ENCODE assay signal across 20 cellular contexts in the genomic region with DNA sequence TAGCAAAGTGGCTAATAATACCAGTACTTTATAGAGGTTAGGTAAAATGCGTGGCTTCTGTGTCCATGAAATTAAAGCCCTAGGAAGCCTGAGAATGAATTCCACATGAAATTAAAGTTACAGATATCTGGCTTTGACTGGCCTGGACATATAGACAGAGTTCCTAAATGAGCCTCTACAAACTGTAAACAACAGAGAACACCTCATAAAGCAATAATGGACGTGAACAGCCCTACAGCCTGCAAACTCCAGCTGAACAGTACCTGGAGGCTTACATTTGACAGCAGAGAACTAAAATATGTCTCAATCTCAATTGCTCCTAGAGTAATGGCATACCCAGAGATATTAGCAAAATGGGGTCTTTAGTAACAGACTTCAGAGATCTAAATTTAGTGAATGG. TPM values are rescaled to one million over a fixed set of nuclear protein-coding genes. Genes with fewer than 3 reads are reported as not detected.
DNase-seq lines count a peak whose midpoint lies in the region; ATAC-seq and TF ChIP-seq lines count a peak whose summit lies in the region.
"Had no signal": no experiment of that assay in that cellular context is flagged by ENCODE, and none has a peak within 500 bp of the region (broad histone marks: within the 10 kb centered on the region; RNA-seq: fewer than 3 reads in every experiment).

No MANE protein-coding gene starts in this region.

- H3K27ac ChIP-seq in right atrium auricular region (peak overlapping the region; percentile 28 to 39), subcutaneous abdominal adipose tissue (ENCODE audit: low read depth, low read length) (peak overlapping the region; percentile 41), esophagus squamous epithelium (no peak overlapping the region)
- H3K27ac ChIP-seq: BLaER1 treated with 17β-estradiol and CSF1 and Interleukin-3, amounts not matched to agents 10 nM and 100 nM; vagina had no signal

- peaks cover 0 to 48% of the 10 kb centered on the region in 2 donors for H3K4me1 ChIP-seq in right atrium auricular region
- H3K4me1 ChIP-seq in subcutaneous abdominal adipose tissue (ENCODE audit: control insufficient read depth in 5 of 5, insufficient read depth in 5 of 5, low read length in 5 of 5): peaks cover 4 to 48% (median 39%) of the 10 kb centered on the region in 5 donors
- peaks cover 3 to 65% (median 13%) of the 10 kb centered on the region in 3 donors for H3K4me1 ChIP-seq in esophagus squamous epithelium

- H3K4me3 Mint-ChIP-seq in natural killer cell (no peak overlapping the region), WTC11 (no peak overlapping the region)
- H3K4me3 Mint-ChIP-seq in natural killer cell treated with Interleukin-12 subunit alpha and Interleukin-12 subunit beta and Interleukin-15 and Interleukin-18, amount 100 ng/mL, for 72 hours: no peak overlapping the region
- H3K4me3 Mint-ChIP-seq: activated CD4-positive, alpha-beta memory T cell treated with anti-CD3 and anti-CD28 coated beads for 36 hours had no signal

- CTCF ChIA-PET in WTC11 (lab: Charles Lee): no interaction called here

- 81 to 85% methylated on average over 2 of the region's 2 CpGs for WGBS in esophagus squamous epithelium, 2 donors

- no peak overlapping the region for H3K9ac ChIP-seq in subcutaneous abdominal adipose tissue (ENCODE audit: low read length in 5 of 5)
- H3K9ac ChIP-seq: SK-N-SH had no signal

- POLR2A ChIA-PET in WTC11 (lab: Charles Lee): no interaction called here

- H3K27me3 Mint-ChIP-seq in natural killer cell (ENCODE audit: low read depth in 2 of 2) (no peaks in the 10 kb centered on the region), WTC11 (ENCODE audit: low read depth) (no peaks in the 10 kb centered on the region)
- no peaks in the 10 kb centered on the region for H3K27me3 Mint-ChIP-seq in natural killer cell treated with Interleukin-12 subunit alpha and Interleukin-12 subunit beta and Interleukin-15 and Interleukin-18, amount 100 ng/mL, for 72 hours
- H3K27me3 Mint-ChIP-seq: activated CD4-positive, alpha-beta memory T cell treated with anti-CD3 and anti-CD28 coated beads for 36 hours had no signal

- ATAC-seq in natural killer cell (no peak), WTC11 (no peak), HG03039 (IDR thresholded peaks at IDR 0.05; ENCODE audit: unreplicated experiment) (no peak)
- no peak for ATAC-seq in natural killer cell treated with Interleukin-12 subunit alpha and Interleukin-12 subunit beta and Interleukin-15 and Interleukin-18, amount 100 ng/mL, for 72 hours
- ATAC-seq: sciatic nerve had no signal

- H3K9me3 Mint-ChIP-seq in natural killer cell (no peaks in the 10 kb centered on the region), WTC11 (0 out of 2 replicates have a peak, but pooled peaks cover 6% of the 10 kb centered on the region)
- no peaks in the 10 kb centered on the region for H3K9me3 Mint-ChIP-seq in natural killer cell treated with Interleukin-12 subunit alpha and Interleukin-12 subunit beta and Interleukin-15 and Interleukin-18, amount 100 ng/mL, for 72 hours
- H3K9me3 Mint-ChIP-seq: activated CD4-positive, alpha-beta memory T cell treated with anti-CD3 and anti-CD28 coated beads for 36 hours had no signal

- intact Hi-C loops in natural killer cell (cut with micrococcal nuclease): no loop called here
- intact Hi-C loops in esophagus squamous epithelium (cut with DNase I): no loop called here

- H3K9me3 ChIP-seq in right atrium auricular region: no peaks in the 10 kb centered on the region
- no peaks in the 10 kb centered on the region for H3K9me3 ChIP-seq in subcutaneous abdominal adipose tissue (ENCODE audit: control insufficient read depth in 5 of 5, low read length in 5 of 5)
- no peaks in the 10 kb centered on the region for H3K9me3 ChIP-seq in esophagus squamous epithelium
- H3K9me3 ChIP-seq: SK-N-SH, vagina had no signal

- H3K36me3 Mint-ChIP-seq in natural killer cell (no peaks in the 10 kb centered on the region), WTC11 (peaks cover 30% of the 10 kb centered on the region)
- H3K36me3 Mint-ChIP-seq in natural killer cell treated with Interleukin-12 subunit alpha and Interleukin-12 subunit beta and Interleukin-15 and Interleukin-18, amount 100 ng/mL, for 72 hours: no peaks in the 10 kb centered on the region

- no peak overlapping the region for H3K4me3 ChIP-seq in right atrium auricular region
- no peak overlapping the region for H3K4me3 ChIP-seq in subcutaneous abdominal adipose tissue (ENCODE audit: low read depth in 1 of 5, low read length in 5 of 5)
- H3K4me3 ChIP-seq in esophagus squamous epithelium: no peak overlapping the region
- H3K4me3 ChIP-seq: BLaER1 treated with 17β-estradiol and CSF1 and Interleukin-3, amounts not matched to agents 10 nM and 100 nM; lung; vagina had no signal

- TF ChIP-seq CTCF in natural killer cell (IDR thresholded peaks at IDR 0.05) (no peak), WTC11 (IDR thresholded peaks at IDR 0.05) (no peak), right atrium auricular region (IDR thresholded peaks at IDR 0.05) (no peak), esophagus squamous epithelium (IDR thresholded peaks at IDR 0.05) (no peak)

- H3K27ac Mint-ChIP-seq in natural killer cell: peak overlapping the region; percentile 68 to 76
- peak overlapping the region in 1 of 2 donors; percentile 12 for H3K27ac Mint-ChIP-seq in natural killer cell treated with Interleukin-12 subunit alpha and Interleukin-12 subunit beta and Interleukin-15 and Interleukin-18, amount 100 ng/mL, for 72 hours
- H3K27ac Mint-ChIP-seq in WTC11: peak overlapping the region; percentile 50

- H3K27me3 ChIP-seq in right atrium auricular region (no peaks in the 10 kb centered on the region), subcutaneous abdominal adipose tissue (ENCODE audit: control insufficient read depth in 5 of 5, insufficient read depth in 4 of 5, low read length in 5 of 5) (no peaks in the 10 kb centered on the region), esophagus squamous epithelium (no peaks in the 10 kb centered on the region)
- H3K27me3 ChIP-seq: BLaER1 treated with 17β-estradiol and CSF1 and Interleukin-3, amounts not matched to agents 10 nM and 100 nM; vagina had no signal

- DNase-seq in natural killer cell (no peak), WTC11 (ENCODE audit: low spot score) (no peak), right atrium auricular region (ENCODE audit: low spot score) (no peak), esophagus squamous epithelium (lab: John Stamatoyannopoulos, UW) (no peak), amygdala (lab: John Stamatoyannopoulos, UW) (no peak)
- DNase-seq in natural killer cell treated with Interleukin-12 subunit alpha and Interleukin-12 subunit beta and Interleukin-15 and Interleukin-18, amount 100 ng/mL, for 72 hours (ENCODE audit: low spot score): no peak
- DNase-seq: ACHN; activated CD4-positive, alpha-beta memory T cell treated with anti-CD3 and anti-CD28 coated beads for 36 hours; activated naive CD4-positive, alpha-beta T cell treated with Interleukin-2 at 50 U/mL for 16 hours; aorta; foreskin fibroblast; NCI-H1436 treated with DMSO at 0.1 percent for 48 hours; NCI-H524 treated with DMSO at 0.1 percent for 48 hours; SK-N-SH had no signal

- H3K36me3 ChIP-seq in right atrium auricular region (no peaks in the 10 kb centered on the region), subcutaneous abdominal adipose tissue (ENCODE audit: control insufficient read depth in 5 of 5, insufficient read depth in 5 of 5, low read length in 5 of 5) (peaks cover 0 to 2% (median 0%) of the 10 kb centered on the region in 5 donors), esophagus squamous epithelium (peaks cover 0 to 30% (median 0%) of the 10 kb centered on the region in 3 donors)
- H3K36me3 ChIP-seq: vagina had no signal

- H3K4me1 Mint-ChIP-seq in natural killer cell (peaks cover 45 to 48% of the 10 kb centered on the region in 2 donors), WTC11 (peaks cover 4% of the 10 kb centered on the region)
- H3K4me1 Mint-ChIP-seq in natural killer cell treated with Interleukin-12 subunit alpha and Interleukin-12 subunit beta and Interleukin-15 and Interleukin-18, amount 100 ng/mL, for 72 hours (ENCODE audit: low read depth in 2 of 2): peaks cover 34 to 36% of the 10 kb centered on the region in 2 donors

- TF ChIP-seq POLR2A in esophagus squamous epithelium (IDR thresholded peaks at IDR 0.05): no peak

TF ChIP-seq in WTC11, 78 proteins besides CTCF, POLR2A, EP300 and RAD21 (continues in another document):
- TF ChIP-seq TEAD1 (CRISPR knock-in tag; IDR thresholded peaks at IDR 0.05) (no peak), FOXK1 (CRISPR knock-in tag; IDR thresholded peaks at IDR 0.05) (no peak), ZNF671 (CRISPR knock-in tag; IDR thresholded peaks at IDR 0.05) (no peak), ZBTB21 (CRISPR knock-in tag; IDR thresholded peaks at IDR 0.05; ENCODE audit: borderline replicate concordance) (no peak), CBFB (CRISPR knock-in tag; IDR thresholded peaks at IDR 0.05; ENCODE audit: low read depth) (no peak)
- TF ChIP-seq, protein P1, sequence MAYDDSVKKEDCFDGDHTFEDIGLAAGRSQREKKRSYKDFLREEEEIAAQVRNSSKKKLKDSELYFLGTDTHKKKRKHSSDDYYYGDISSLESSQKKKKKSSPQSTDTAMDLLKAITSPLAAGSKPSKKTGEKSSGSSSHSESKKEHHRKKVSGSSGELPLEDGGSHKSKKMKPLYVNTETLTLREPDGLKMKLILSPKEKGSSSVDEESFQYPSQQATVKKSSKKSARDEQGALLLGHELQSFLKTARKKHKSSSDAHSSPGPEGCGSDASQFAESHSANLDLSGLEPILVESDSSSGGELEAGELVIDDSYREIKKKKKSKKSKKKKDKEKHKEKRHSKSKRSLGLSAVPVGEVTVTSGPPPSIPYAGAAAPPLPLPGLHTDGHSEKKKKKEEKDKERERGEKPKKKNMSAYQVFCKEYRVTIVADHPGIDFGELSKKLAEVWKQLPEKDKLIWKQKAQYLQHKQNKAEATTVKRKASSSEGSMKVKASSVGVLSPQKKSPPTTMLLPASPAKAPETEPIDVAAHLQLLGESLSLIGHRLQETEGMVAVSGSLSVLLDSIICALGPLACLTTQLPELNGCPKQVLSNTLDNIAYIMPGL (CRISPR knock-in tag; IDR thresholded peaks at IDR 0.05): no peak

RNA-seq across cellular contexts. Expression of a gene that starts 28.7 kb away (rescaled TPM):
- 10 to 100 TPM; 67.6 to 70.6 (median 69.3) TPM for total RNA-seq in natural killer cell
- total RNA-seq in natural killer cell treated with Interleukin-12 subunit alpha and Interleukin-12 subunit beta and Interleukin-15 and Interleukin-18, amount 100 ng/mL, for 72 hours: 10 to 100 TPM; 72.5 to 86.7 TPM
- total RNA-seq in WTC11 (2021): 88.7 to 101 TPM (median 95.4 TPM) in 3 replicates
- total RNA-seq in right atrium auricular region: 10 to 100 TPM; 60.6 to 63.7 TPM
- total RNA-seq in esophagus squamous epithelium: 10 to 100 TPM; 58.6 to 74.6 (median 63.0) TPM

Comparison
In these comparisons a context has a peak if more than half of its experiments do, and no peak if none do; other contexts are left out.
1. H3K27ac ChIP-seq: peak in right atrium auricular region (2 of 2) and subcutaneous abdominal adipose tissue (single experiment); none in esophagus squamous epithelium (0 of 4).